Comparison of ENCODE assay signal across 26 cellular contexts in the genomic region with DNA sequence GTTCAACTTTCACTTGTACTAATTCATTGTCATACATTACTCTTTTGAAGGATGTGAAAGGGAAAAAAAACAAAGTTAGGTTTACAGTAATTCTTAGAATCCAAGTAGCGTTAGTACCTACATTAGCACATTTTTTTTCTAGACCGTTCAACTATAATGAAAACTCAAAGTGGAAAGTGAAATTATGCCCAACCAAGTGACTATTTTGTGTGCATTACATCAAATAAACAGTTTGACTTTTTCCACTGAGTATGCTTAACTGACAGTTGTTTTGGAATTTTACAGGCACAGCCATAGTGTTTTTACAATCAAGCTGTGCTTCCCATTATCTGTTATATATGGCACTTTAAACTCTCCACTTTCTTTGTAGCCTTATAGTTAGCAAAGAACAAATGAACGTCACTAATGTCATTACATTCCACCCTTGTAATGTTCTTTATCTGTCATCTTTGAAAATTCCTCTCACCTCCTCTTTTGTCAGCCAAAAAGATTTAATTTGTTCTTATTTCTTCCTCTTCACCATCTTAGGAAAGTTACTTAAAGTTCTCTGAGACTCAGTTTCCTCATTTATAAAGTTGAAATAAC.
"Had no signal": no experiment of that assay in that cellular context is flagged by ENCODE, and none has a peak within 500 bp of the region (broad histone marks: within the 10 kb centered on the region; RNA-seq: fewer than 3 reads in every experiment).

No MANE protein-coding gene starts in this region.

- FAIRE-seq: astrocyte had no signal

- H3K36me3 Mint-ChIP-seq: activated CD4-positive, alpha-beta memory T cell treated with anti-CD3 and anti-CD28 coated beads for 36 hours; activated naive CD4-positive, alpha-beta T cell treated with anti-CD3 and anti-CD28 coated beads, Interleukin-2, amount 50 U/mL, for 72 hours; brain; T-cell had no signal

- DNase-seq: activated CD4-positive, alpha-beta memory T cell treated with anti-CD3 and anti-CD28 coated beads for 36 hours; activated CD4-positive, alpha-beta T cell treated with anti-CD3 and anti-CD28 coated beads, Interleukin-2, amount 10 ng/mL, durations not matched to agents 7 days and 5 days; activated CD4-positive, CD25-positive, alpha-beta regulatory T cell; activated CD8-positive, alpha-beta memory T cell treated with anti-CD3 and anti-CD28 coated beads for 24 hours; activated effector memory CD4-positive, alpha-beta T cell treated with anti-CD3 and anti-CD28 coated beads, Interleukin-2, amount 50 U/mL, for 16 hours; activated naive CD4-positive, alpha-beta T cell treated with Interleukin-2 at 50 U/mL for 16 hours; activated naive CD8-positive, alpha-beta T cell treated with anti-CD3 and anti-CD28 coated beads, Interleukin-2, amount 50 U/mL, for 24 hours; activated T-cell treated with anti-CD3 and anti-CD28 coated beads, Interleukin-2, amount 50 U/mL, for 4 hours; amniotic stem cell; MM.1S; NCI-H1105; NCI-H1436; NCI-H1694 treated with DMSO at 0.1 percent for 48 hours; NCI-H2029 treated with DMSO at 0.1 percent for 48 hours; NCI-H446; NCI-H524; RPMI8226; T-cell; T-helper 2 cell had no signal

- H3K4me3 Mint-ChIP-seq: activated CD4-positive, alpha-beta memory T cell treated with anti-CD3 and anti-CD28 coated beads for 36 hours; activated CD4-positive, alpha-beta T cell treated with anti-CD3 and anti-CD28 coated beads, Interleukin-2, amount 10 ng/mL, durations not matched to agents 7 days and 5 days; activated naive CD8-positive, alpha-beta T cell treated with anti-CD3 and anti-CD28 coated beads, Interleukin-2, amount 50 U/mL, for 24 hours; activated T-cell treated with anti-CD3 and anti-CD28 coated beads, Interleukin-2, amount 50 U/mL, for 4 hours; brain; T-cell had no signal

- H3K4me3 ChIP-seq: cardiac muscle cell, SK-N-MC had no signal

- H3K4me1 Mint-ChIP-seq: activated CD4-positive, alpha-beta T cell treated with anti-CD3 and anti-CD28 coated beads, Interleukin-2, amount 10 ng/mL, durations not matched to agents 7 days and 5 days; activated naive CD8-positive, alpha-beta T cell treated with anti-CD3 and anti-CD28 coated beads, Interleukin-2, amount 50 U/mL, for 24 hours; T-cell had no signal

- H3K27me3 Mint-ChIP-seq: activated CD4-positive, alpha-beta memory T cell treated with anti-CD3 and anti-CD28 coated beads for 36 hours; activated CD4-positive, alpha-beta T cell treated with anti-CD3 and anti-CD28 coated beads, Interleukin-2, amount 10 ng/mL, durations not matched to agents 7 days and 5 days; activated naive CD8-positive, alpha-beta T cell treated with anti-CD3 and anti-CD28 coated beads, Interleukin-2, amount 50 U/mL, for 24 hours; brain; T-cell had no signal

- H3K27ac Mint-ChIP-seq: activated CD4-positive, alpha-beta memory T cell treated with anti-CD3 and anti-CD28 coated beads for 36 hours; activated CD4-positive, alpha-beta T cell treated with anti-CD3 and anti-CD28 coated beads, Interleukin-2, amount 10 ng/mL, durations not matched to agents 7 days and 5 days; activated naive CD4-positive, alpha-beta T cell treated with anti-CD3 and anti-CD28 coated beads, Interleukin-2, amount 50 U/mL, for 72 hours; activated naive CD8-positive, alpha-beta T cell treated with anti-CD3 and anti-CD28 coated beads, Interleukin-2, amount 50 U/mL, for 24 hours; brain; T-cell had no signal

- H3K36me3 ChIP-seq: cardiac muscle cell had no signal

- H3K27me3 ChIP-seq: cardiac muscle cell had no signal

- H3K9me3 Mint-ChIP-seq: activated CD4-positive, alpha-beta T cell treated with anti-CD3 and anti-CD28 coated beads, Interleukin-2, amount 10 ng/mL, durations not matched to agents 7 days and 5 days; activated naive CD4-positive, alpha-beta T cell treated with anti-CD3 and anti-CD28 coated beads, Interleukin-2, amount 50 U/mL, for 72 hours; activated naive CD8-positive, alpha-beta T cell treated with anti-CD3 and anti-CD28 coated beads, Interleukin-2, amount 50 U/mL, for 24 hours; brain had no signal

- H3K27ac ChIP-seq: cardiac muscle cell, SK-N-MC, VCaP had no signal

- ATAC-seq: activated naive CD4-positive, alpha-beta T cell treated with anti-CD3 and anti-CD28 coated beads, Interleukin-2, amount 50 U/mL, for 72 hours; activated naive CD8-positive, alpha-beta T cell treated with anti-CD3 and anti-CD28 coated beads, Interleukin-2, amount 50 U/mL, for 24 hours; activated T-cell treated with anti-CD3 and anti-CD28 coated beads, Interleukin-2, amount 50 U/mL, for 4 hours; Right ventricle myocardium inferior; T-cell had no signal
